Comparison of ENCODE assay signal across 25 cellular contexts in the genomic region with DNA sequence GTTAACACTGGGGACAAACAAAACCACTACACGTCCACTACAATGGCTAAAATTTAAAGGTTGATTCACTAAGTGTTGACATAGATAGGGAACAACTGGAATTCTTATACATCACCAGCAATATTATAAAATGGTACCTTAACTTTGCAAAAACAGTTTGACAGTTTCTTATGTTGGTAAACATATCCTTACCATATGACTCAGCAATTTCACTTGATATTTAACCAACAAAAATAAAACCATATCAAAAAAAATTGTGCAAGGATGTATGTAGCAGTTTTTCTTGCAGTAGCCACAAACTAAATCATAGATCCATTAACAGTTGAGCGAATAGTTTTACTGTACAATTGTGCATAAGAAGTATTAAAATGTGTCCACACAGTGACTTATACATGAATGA.
"Had no signal": no experiment of that assay in that cellular context is flagged by ENCODE, and none has a peak within 500 bp of the region (broad histone marks: within the 10 kb centered on the region; RNA-seq: fewer than 3 reads in every experiment).

No MANE protein-coding gene starts in this region.

- H3K4me2 ChIP-seq: hepatocyte had no signal

- H3K27ac ChIP-seq: colonic mucosa, epithelial cell of prostate, esophagus squamous epithelium, gastroesophageal sphincter, heart left ventricle, hepatocyte, left lung, lower lobe of right lung had no signal

- H3K4me1 ChIP-seq: colonic mucosa had no signal

- H3K36me3 ChIP-seq: colonic mucosa, esophagus squamous epithelium, gastroesophageal sphincter, heart left ventricle, left lung, lower lobe of right lung had no signal

- ATAC-seq: effector memory CD8-positive, alpha-beta T cell; esophagus mucosa; gastroesophageal sphincter; heart left ventricle; left cardiac atrium; left lung; left ventricle myocardium superior; lower lobe of right lung; mucosa of descending colon had no signal

- FAIRE-seq: endometrium had no signal

- H2AFZ ChIP-seq: hepatocyte had no signal

- DNase-seq: colonic mucosa; cortex of kidney; effector CD8-positive, alpha-beta T cell; effector memory CD8-positive, alpha-beta T cell; endodermal cell; erythroblast; esophagus squamous epithelium; foreskin fibroblast; foreskin melanocyte; heart left ventricle; hypothalamus; immature natural killer cell; islet precursor cell; left cardiac atrium; left lung; left ventricle myocardium superior; lower lobe of right lung; mesenchymal stem cell; mucosa of descending colon; naive B cell had no signal

- H3K9me3 ChIP-seq: colonic mucosa, esophagus squamous epithelium, gastroesophageal sphincter, heart left ventricle, left lung, lower lobe of right lung, mucosa of descending colon had no signal

- H3K79me2 ChIP-seq: hepatocyte had no signal

- H3K27me3 ChIP-seq: colonic mucosa, esophagus squamous epithelium, gastroesophageal sphincter, heart left ventricle, hepatocyte had no signal

- H3K4me3 ChIP-seq: colonic mucosa, esophagus squamous epithelium, gastroesophageal sphincter, heart left ventricle, hepatocyte, left lung, lower lobe of right lung, mucosa of descending colon had no signal
